10 cellular contexts compared by ENCODE assay signal in the genomic region with DNA sequence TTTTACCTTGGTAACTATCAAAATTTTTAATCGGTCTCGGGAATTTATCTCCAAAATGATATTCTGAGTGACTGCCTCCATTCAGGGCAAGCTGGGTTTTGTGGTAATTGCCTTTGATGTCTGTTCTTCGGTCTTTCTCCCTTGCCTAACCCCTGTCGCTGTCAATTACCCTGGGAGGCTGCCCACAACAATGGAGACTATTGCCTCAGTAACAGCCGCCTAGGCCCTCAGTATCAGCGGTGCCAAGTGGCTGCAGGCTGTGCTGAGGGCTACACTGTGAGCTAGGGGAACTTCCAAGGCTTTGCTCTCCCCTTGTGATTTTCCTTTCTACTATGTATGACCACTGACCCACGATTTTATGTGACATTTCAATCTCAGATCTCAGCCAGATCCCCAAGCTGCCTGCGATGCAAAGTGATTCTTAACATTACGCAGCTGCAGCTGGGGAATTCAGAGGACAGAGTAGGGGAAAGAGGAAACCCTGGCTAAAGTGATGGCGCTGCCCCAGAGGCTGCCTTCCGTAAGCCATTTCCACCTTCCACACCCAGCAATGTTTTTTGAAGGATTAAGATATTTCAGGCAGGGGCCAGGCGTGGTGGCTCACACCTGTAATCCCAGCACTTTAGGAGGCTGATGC. TPM values are rescaled to one million over a fixed set of nuclear protein-coding genes. Genes with fewer than 3 reads are reported as not detected.
A peak's percentile ranks its signal among the peaks of the same experiment; 100 is the strongest.
DNase-seq lines count a peak whose midpoint lies in the region; ATAC-seq and TF ChIP-seq lines count a peak whose summit lies in the region.
"Had no signal": no experiment of that assay in that cellular context is flagged by ENCODE, and none has a peak within 500 bp of the region (broad histone marks: within the 10 kb centered on the region; RNA-seq: fewer than 3 reads in every experiment).

No MANE protein-coding gene starts in this region.

- TF ChIP-seq CTCF in WERI-Rb-1 (IDR thresholded peaks at IDR 0.05; ENCODE audit: low read depth, low read length) = no peak

- no peaks in the 10 kb centered on the region for H3K27me3 ChIP-seq in WERI-Rb-1 (ENCODE audit: insufficient read depth, low read depth, severe bottlenecking)
- H3K27me3 ChIP-seq in MG63 = no peaks in the 10 kb centered on the region

- DNase-seq in NCI-H1417 (lab: John Stamatoyannopoulos, UW) = peak in 2 of 3 experiments; percentile 24 to 63
- no peak for DNase-seq in NCI-H1417 treated with DMSO at 0.1 percent for 48 hours (lab: John Stamatoyannopoulos, UW)
- DNase-seq in NCI-H69 (lab: John Stamatoyannopoulos, UW) = peak; percentile 60
- peak; percentile 67 for DNase-seq in fibroblast of peridontal ligament (ENCODE audit: extremely low read depth)
- DNase-seq in retina = peak; percentile 88
- no peak for DNase-seq in WERI-Rb-1
- no peak for DNase-seq in MG63
- DNase-seq: small intestine had no signal

- H3K4me3 ChIP-seq in WERI-Rb-1 (ENCODE audit: low read depth, low read length) = no peak overlapping the region
- H3K4me3 ChIP-seq in MG63 = no peak overlapping the region

- H3K27ac ChIP-seq in WERI-Rb-1 = no peak overlapping the region

- no peaks in the 10 kb centered on the region for H3K9me3 ChIP-seq in WERI-Rb-1 (ENCODE audit: severe bottlenecking)
- no peaks in the 10 kb centered on the region for H3K9me3 ChIP-seq in MG63

- no peak for ATAC-seq in HG03045 (IDR thresholded peaks at IDR 0.05; ENCODE audit: unreplicated experiment)

- no peaks in the 10 kb centered on the region for H3K36me3 ChIP-seq in WERI-Rb-1
- H3K36me3 ChIP-seq in MG63 = no peaks in the 10 kb centered on the region

RNA-seq across cellular contexts. Expression of gene REST, which starts 36.2 kb away (rescaled TPM):
- total RNA-seq in MG63 (2014; rRNA removed; shearing (Covaris generic); ENCODE audit: low replicate concordance) = 12.3 and 22.6 TPM in 2 replicates

RNA-seq across cellular contexts. Expression of gene SPINK2, which starts 50.0 kb away (rescaled TPM):
- not detected in 2 replicates for total RNA-seq in MG63 (2014; rRNA removed; shearing (Covaris generic); ENCODE audit: low replicate concordance)
- total RNA-seq: A172 had no signal

Comparison
In these comparisons a context has a peak if more than half of its experiments do, and no peak if none do; other contexts are left out.
1. DNase-seq: peak in NCI-H1417 (2 of 3), NCI-H69 (single experiment), fibroblast of peridontal ligament (single experiment) and retina (single experiment); none in NCI-H1417 treated with DMSO at 0.1 percent for 48 hours (single experiment), WERI-Rb-1 (single experiment) and MG63 (single experiment).